18 cellular contexts compared by ENCODE assay signal in the genomic region with DNA sequence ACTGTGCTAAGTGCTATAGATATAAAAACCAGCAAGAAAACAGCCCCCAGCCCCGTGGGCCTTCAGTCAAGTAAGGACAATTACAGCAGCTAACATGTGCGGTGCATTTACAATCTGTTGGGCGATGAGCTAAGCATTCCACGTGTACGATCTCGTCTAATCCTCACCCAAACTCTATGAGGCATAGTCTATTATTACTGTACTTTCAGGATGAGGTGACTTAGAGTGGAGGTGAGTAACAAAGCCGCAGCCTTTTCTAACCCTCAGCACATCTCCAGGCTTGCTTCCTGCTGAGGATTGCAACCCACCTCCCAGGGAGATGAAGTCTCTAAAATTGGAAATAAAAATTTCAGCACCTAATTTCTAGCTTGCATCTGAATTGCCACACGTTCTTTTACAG. TPM values are rescaled to one million over a fixed set of nuclear protein-coding genes. Genes with fewer than 3 reads are reported as not detected.
DNase-seq lines count a peak whose midpoint lies in the region; TF ChIP-seq lines count a peak whose summit lies in the region.
"Had no signal": no experiment of that assay in that cellular context is flagged by ENCODE, and none has a peak within 500 bp of the region (broad histone marks: within the 10 kb centered on the region; RNA-seq: fewer than 3 reads in every experiment).

No MANE protein-coding gene starts in this region.

- H3K36me3 Mint-ChIP-seq in endothelial cell (ENCODE audit: low read depth, unreplicated experiment), result peaks cover 10% of the 10 kb centered on the region
- H3K36me3 Mint-ChIP-seq in type B pancreatic cell, result no peaks in the 10 kb centered on the region
- H3K36me3 Mint-ChIP-seq: neural progenitor cell had no signal

- WGBS in mammary epithelial cell (ENCODE audit: low coverage, missing lambda C conversion rate), result 29% methylated on average over 8 of the region's 8 CpGs

- TF ChIP-seq POLR2A in breast epithelium (IDR thresholded peaks at IDR 0.05), result no peak

- H3K27me3 Mint-ChIP-seq in endothelial cell (ENCODE audit: unreplicated experiment) (peaks cover 5% of the 10 kb centered on the region), type B pancreatic cell (peaks cover 1% of the 10 kb centered on the region)

- H3K4me1 ChIP-seq in mammary epithelial cell (ENCODE audit: insufficient read depth, low read length) (no peaks in the 10 kb centered on the region), breast epithelium (peaks cover 0 to 3% of the 10 kb centered on the region in 2 donors)
- H3K4me1 ChIP-seq: body of pancreas had no signal

- in situ Hi-C loops in mammary epithelial cell (cut with MboI; ENCODE audit: low sequenced_read_pairs in 2 of 2), result no loop called here

- H3K4me3 Mint-ChIP-seq in endothelial cell (ENCODE audit: unreplicated experiment), result no peak overlapping the region
- no peak overlapping the region for H3K4me3 Mint-ChIP-seq in type B pancreatic cell
- H3K4me3 Mint-ChIP-seq: neural progenitor cell had no signal

- H3K27ac Mint-ChIP-seq in endothelial cell (ENCODE audit: unreplicated experiment) (peak overlapping the region; percentile 30), type B pancreatic cell (no peak overlapping the region)
- H3K27ac Mint-ChIP-seq: neural progenitor cell had no signal

- DNase-seq in mammary epithelial cell (peak; percentile 92), breast epithelium (ENCODE audit: low spot score in 2 of 2) (no peak), RKO (ENCODE audit: low spot score) (peak; percentile 49), endothelial cell (ENCODE audit: low spot score) (no peak), type B pancreatic cell (ENCODE audit: extremely low spot score, unreplicated experiment) (peak; percentile 25), CD1c-positive myeloid dendritic cell (ENCODE audit: extremely low spot score) (no peak), GM19240 (ENCODE audit: insufficient read length, low spot score) (no peak)
- DNase-seq: activated CD4-positive, alpha-beta T cell treated with anti-CD3 and anti-CD28 coated beads, Interleukin-2, amount 50 U/mL, for 48 hours; activated effector memory CD4-positive, alpha-beta T cell treated with anti-CD3 and anti-CD28 coated beads, Interleukin-2, amount 50 U/mL, for 16 hours; body of pancreas; dermis blood vessel endothelial cell; H7; NCI-H1417 treated with DMSO at 0.1 percent for 48 hours; NCI-H446; stimulated activated CD8-positive, alpha-beta memory T cell treated with anti-CD3 and anti-CD28 coated beads, Interleukin-4, amount 100 ng/mL, for 48 hours; T-helper 9 cell had no signal

- dilution Hi-C loops in mammary epithelial cell (cut with HindIII; ENCODE audit: low sequenced_read_pairs), result no loop called here

- H3K4me3 ChIP-seq in mammary epithelial cell (replicated peaks in 1 of 3; ENCODE audit: insufficient read depth in 1 of 3, low read depth in 2 of 3, low read length in 3 of 3) (no peak overlapping the region), breast epithelium (no peak overlapping the region)
- H3K4me3 ChIP-seq: body of pancreas, neural progenitor cell, SK-N-MC had no signal

- H3K4me1 Mint-ChIP-seq in endothelial cell (ENCODE audit: unreplicated experiment) (peaks cover 29% of the 10 kb centered on the region), type B pancreatic cell (ENCODE audit: unreplicated experiment) (peaks cover 27% of the 10 kb centered on the region)

- H3K36me3 ChIP-seq in mammary epithelial cell (ENCODE audit: insufficient read depth, low read length) (no peaks in the 10 kb centered on the region), breast epithelium (no peaks in the 10 kb centered on the region)
- H3K36me3 ChIP-seq: neural progenitor cell had no signal

- no peak overlapping the region for H3K9ac ChIP-seq in mammary epithelial cell (ENCODE audit: insufficient read depth, low read length)
- H3K9ac ChIP-seq: neural progenitor cell had no signal

- H3K27ac ChIP-seq in mammary epithelial cell (ENCODE audit: insufficient read depth, low read depth, low read length), result peak overlapping the region; percentile 4
- no peak overlapping the region for H3K27ac ChIP-seq in breast epithelium
- H3K27ac ChIP-seq: body of pancreas, neural progenitor cell, SK-N-MC had no signal

- H3K9me3 ChIP-seq in mammary epithelial cell (replicated peaks; ENCODE audit: insufficient read depth, low read length) (no peaks in the 10 kb centered on the region), breast epithelium (no peaks in the 10 kb centered on the region)
- H3K9me3 ChIP-seq: body of pancreas had no signal

- CTCF ChIA-PET in mammary epithelial cell (lab: Charles Lee; ENCODE audit: low non-redundant PET), result no interaction called here

- no peak overlapping the region for H2AFZ ChIP-seq in mammary epithelial cell (ENCODE audit: low read depth, low read length)
- H2AFZ ChIP-seq: neural progenitor cell had no signal

- BruUV-seq in mammary epithelial cell (replicated peaks; lab: Mats Ljungman, UMichigan), result no TSS peak

- H3K27me3 ChIP-seq in mammary epithelial cell (ENCODE audit: insufficient read depth, low read length) (no peaks in the 10 kb centered on the region), breast epithelium (no peaks in the 10 kb centered on the region)
- H3K27me3 ChIP-seq: body of pancreas, neural progenitor cell had no signal

- no peaks in the 10 kb centered on the region for H3K79me2 ChIP-seq in mammary epithelial cell (ENCODE audit: insufficient read depth, low read length)

- intact Hi-C loops in mammary epithelial cell (cut with micrococcal nuclease), result loop anchor here (1.0 to 5.0 kb wide), 3 partner anchors 9 to 156 kb away; partner anchors contain the start of gene KLHL24
- intact Hi-C loops in breast epithelium (cut with DNase I; ENCODE audit: low total_unique reads), result no loop called here

- H3K9me3 Mint-ChIP-seq in endothelial cell (ENCODE audit: unreplicated experiment), result no peaks in the 10 kb centered on the region
- peaks cover 4% of the 10 kb centered on the region for H3K9me3 Mint-ChIP-seq in type B pancreatic cell
- H3K9me3 Mint-ChIP-seq: neural progenitor cell had no signal

- TF ChIP-seq CTCF in mammary epithelial cell (conservative IDR thresholded peaks at IDR 0.05 in 1 of 2, IDR thresholded peaks at IDR 0.05 in 1 of 2; ENCODE audit: extremely low read depth in 1 of 2, insufficient read depth in 1 of 2, low read depth in 1 of 2, low read length in 2 of 2) (no peak), breast epithelium (IDR thresholded peaks at IDR 0.05) (no peak), endothelial cell (IDR thresholded peaks at IDR 0.05; ENCODE audit: unreplicated experiment) (no peak), type B pancreatic cell (conservative IDR thresholded peaks at IDR 0.05) (no peak)

- no peak overlapping the region for H3K4me2 ChIP-seq in mammary epithelial cell (ENCODE audit: insufficient read depth, low read depth, low read length)
- H3K4me2 ChIP-seq: neural progenitor cell had no signal

- H4K20me1 ChIP-seq in mammary epithelial cell (ENCODE audit: insufficient read depth, low read length), result no peaks in the 10 kb centered on the region

RNA-seq across cellular contexts. Expression of gene MCF2L2, which starts 53.2 kb away (rescaled TPM):
- 1 to 10 TPM; 2.0 to 2.7 TPM for total RNA-seq in mammary epithelial cell
- polyA plus RNA-seq in mammary epithelial cell, result 0.26 TPM
- polyA minus RNA-seq in mammary epithelial cell, result not detected
- total RNA-seq in breast epithelium, result 1 to 10 TPM in 2 of 3 donors, under 1 TPM in 1; 0.64 to 1.5 (median 1.3) TPM
- total RNA-seq in endothelial cell (ENCODE audit: unreplicated experiment), result 1.8 TPM
- total RNA-seq in type B pancreatic cell (ENCODE audit: low replicate concordance), result 1.2 and 2.7 TPM in 2 replicates

Comparison
In these comparisons a context has a peak if more than half of its experiments do, and no peak if none do; other contexts are left out.
1. DNase-seq: peak in mammary epithelial cell (single experiment), RKO (single experiment) and type B pancreatic cell (single experiment); none in breast epithelium (0 of 2), endothelial cell (single experiment), CD1c-positive myeloid dendritic cell (single experiment) and GM19240 (single experiment).